In genomic region chr7:10429516-10429915, GRCh38 we compare ENCODE assay signal across 23 cellular contexts.
DNase-seq lines count a peak whose midpoint lies in the region; TF ChIP-seq lines count a peak whose summit lies in the region.
"Had no signal": no experiment of that assay in that cellular context is flagged by ENCODE, and none has a peak within 500 bp of the region (broad histone marks: within the 10 kb centered on the region; RNA-seq: fewer than 3 reads in every experiment).

No MANE protein-coding gene starts in this region.

- TF ChIP-seq EP300 in transverse colon (IDR thresholded peaks at IDR 0.05; ENCODE audit: low read depth) (no peak), SK-N-SH (IDR thresholded peaks at IDR 0.05; ENCODE audit: borderline replicate concordance in 1 of 2, low read depth in 1 of 2, low read length in 1 of 2) (no peak)

- peak overlapping the region; percentile 40; the same call in 1 of the 2 replicates for H2AFZ ChIP-seq in OCI-LY3 (ENCODE audit: low read depth, low read length)
- peak overlapping the region; percentile 26 for H2AFZ ChIP-seq in neuron (ENCODE audit: low read depth, low read length)
- no peak overlapping the region for H2AFZ ChIP-seq in PC-9
- no peak overlapping the region for H2AFZ ChIP-seq in SK-N-SH (ENCODE audit: low read depth)

- TF ChIP-seq POLR2A in transverse colon (IDR thresholded peaks at IDR 0.05): no peak

- DNase-seq in globus pallidus (ENCODE audit: low spot score): peak; percentile 60
- DNase-seq in NCI-H524 (lab: John Stamatoyannopoulos, UW): no peak
- no peak for DNase-seq in transverse colon
- DNase-seq in PC-9: no peak
- DNase-seq in SK-N-SH: no peak
- DNase-seq: activated CD4-positive, alpha-beta T cell treated with anti-CD3 and anti-CD28 coated beads for 48 hours; activated naive CD4-positive, alpha-beta T cell treated with anti-CD3 and anti-CD28 coated beads, Interleukin-2, amount 50 U/mL, for 16 hours; aorta; Caco-2; central memory CD4-positive, alpha-beta T cell; DND-41; Karpas-422; mucosa of descending colon; NCI-H1105; NCI-H2107; NCI-H524 treated with DMSO at 0.1 percent for 48 hours; stimulated activated CD4-positive, alpha-beta T cell treated with anti-CD3 and anti-CD28 coated beads, Interleukin-12 subunit alpha, Interleukin-12 subunit beta, amount 100 ng/mL, for 4 hours; stimulated activated CD4-positive, alpha-beta T cell treated with anti-CD3 and anti-CD28 coated beads, Interleukin-4, amount 100 ng/mL, for 4 hours; stimulated activated naive CD8-positive, alpha-beta T cell treated with anti-CD3 and anti-CD28 coated beads, Interleukin-15, amount 100 ng/mL, for 72 hours; trophoblast cell had no signal

- 29% methylated on average over 1 of the region's 1 CpG; no CpG with 5 or more reads in 1 of the 2 donors for WGBS in transverse colon (ENCODE audit: low coverage in 1 of 2), 2 donors
- WGBS in SK-N-SH (ENCODE audit: low lambda C conversion rate): 19% methylated on average over 1 of the region's 1 CpG

- no peak for TF ChIP-seq RAD21 in SK-N-SH (IDR thresholded peaks at IDR 0.05; ENCODE audit: low read length)

- H3K9me3 ChIP-seq in BLaER1 (no peaks in the 10 kb centered on the region), OCI-LY3 (ENCODE audit: insufficient read depth, low read length) (no peaks in the 10 kb centered on the region), neuron (ENCODE audit: low read length) (no peaks in the 10 kb centered on the region), transverse colon (no peaks in the 10 kb centered on the region), PC-9 (ENCODE audit: insufficient read depth, low read depth) (no peaks in the 10 kb centered on the region), SK-N-SH (no peaks in the 10 kb centered on the region; the same call in 1 of the 2 replicates)
- H3K9me3 ChIP-seq: Caco-2 had no signal

- H4K20me1 ChIP-seq in BLaER1: no peaks in the 10 kb centered on the region
- no peaks in the 10 kb centered on the region for H4K20me1 ChIP-seq in OCI-LY3 (ENCODE audit: insufficient read depth, low read length)
- H4K20me1 ChIP-seq in PC-9 (ENCODE audit: insufficient read depth): no peaks in the 10 kb centered on the region
- no peaks in the 10 kb centered on the region for H4K20me1 ChIP-seq in SK-N-SH (ENCODE audit: insufficient read depth)

- H3K9ac ChIP-seq in BLaER1 (no peak overlapping the region), OCI-LY3 (ENCODE audit: low read length) (peak overlapping the region; percentile 48; the same call in 1 of the 2 replicates), SK-N-SH (no peak overlapping the region)

- H3K27me3 ChIP-seq in BLaER1 (no peaks in the 10 kb centered on the region), OCI-LY3 (ENCODE audit: low read depth, low read length) (no peaks in the 10 kb centered on the region), neuron (ENCODE audit: insufficient read depth, low read length) (no peaks in the 10 kb centered on the region), transverse colon (no peaks in the 10 kb centered on the region), PC-9 (ENCODE audit: insufficient read depth, low read depth) (no peaks in the 10 kb centered on the region), SK-N-SH (ENCODE audit: insufficient read depth) (no peaks in the 10 kb centered on the region)

- H3K4me2 ChIP-seq in BLaER1 (peak overlapping the region; percentile 45), OCI-LY3 (ENCODE audit: low read length) (peak overlapping the region; percentile 57), PC-9 (no peak overlapping the region), SK-N-SH (no peak overlapping the region)

- no peaks in the 10 kb centered on the region for H3K36me3 ChIP-seq in BLaER1
- no peaks in the 10 kb centered on the region for H3K36me3 ChIP-seq in OCI-LY3 (replicated peaks; ENCODE audit: low read depth, low read length)
- H3K36me3 ChIP-seq in neuron (ENCODE audit: insufficient read depth, low read length): no peaks in the 10 kb centered on the region
- no peaks in the 10 kb centered on the region for H3K36me3 ChIP-seq in transverse colon
- H3K36me3 ChIP-seq in PC-9 (ENCODE audit: low read depth): no peaks in the 10 kb centered on the region
- H3K36me3 ChIP-seq in SK-N-SH (replicated peaks in 1 of 2; ENCODE audit: control insufficient read depth in 1 of 2, insufficient read depth in 2 of 2, low read length in 1 of 2): no peaks in the 10 kb centered on the region

- H3K27ac ChIP-seq in BLaER1 (0 out of 2 replicates have a peak overlapping the region, but pooled peaks have one; percentile 40), OCI-LY3 (ENCODE audit: low read length) (peak overlapping the region; percentile 81), transverse colon (no peak overlapping the region), PC-9 (no peak overlapping the region), SK-N-SH (ENCODE audit: low read depth in 2 of 2, low read length in 1 of 2) (no peak overlapping the region)

- no peaks in the 10 kb centered on the region for H3K9me2 ChIP-seq in PC-9 (ENCODE audit: insufficient read depth)
- no peaks in the 10 kb centered on the region for H3K9me2 ChIP-seq in SK-N-SH

- CTCF ChIA-PET in PC-9 (lab: Charles Lee): no interaction called here
- CTCF ChIA-PET in SK-N-SH (lab: Yijun Ruan, JAX): interaction anchor here (0.7 to 1.5 kb wide), 3 partner anchors 17 to 19 kb away, joined by 3 to 6 read pairs (median 4); no protein-coding TSS in a partner anchor

- H3K4me3 ChIP-seq in BLaER1 (no peak overlapping the region), OCI-LY3 (ENCODE audit: low read length) (no peak overlapping the region), neuron (ENCODE audit: low read length) (no peak overlapping the region), transverse colon (no peak overlapping the region), PC-9 (no peak overlapping the region), SK-N-SH (ENCODE audit: low read depth in 2 of 2, low read length in 1 of 2) (no peak overlapping the region)
- H3K4me3 ChIP-seq: mucosa of descending colon had no signal

- intact Hi-C loops in transverse colon (cut with DNase I; ENCODE audit: low total_unique reads) (no loop called here), PC-9 (cut with micrococcal nuclease; ENCODE audit: unreplicated experiment) (no loop called here)

- H3K79me2 ChIP-seq in OCI-LY3 (ENCODE audit: low read length) (no peaks in the 10 kb centered on the region), PC-9 (ENCODE audit: low read depth) (no peaks in the 10 kb centered on the region), SK-N-SH (ENCODE audit: insufficient read depth) (no peaks in the 10 kb centered on the region)

- H3K4me1 ChIP-seq in BLaER1: peaks cover 24% of the 10 kb centered on the region
- peaks cover 26% of the 10 kb centered on the region for H3K4me1 ChIP-seq in OCI-LY3 (ENCODE audit: low read length)
- peaks cover 8% of the 10 kb centered on the region for H3K4me1 ChIP-seq in neuron (ENCODE audit: insufficient read depth, low read length)
- H3K4me1 ChIP-seq in transverse colon: no peaks in the 10 kb centered on the region
- no peaks in the 10 kb centered on the region for H3K4me1 ChIP-seq in PC-9 (replicated peaks; ENCODE audit: insufficient read depth)
- no peaks in the 10 kb centered on the region for H3K4me1 ChIP-seq in SK-N-SH (ENCODE audit: control insufficient read depth in 1 of 2, insufficient read depth in 2 of 2, low read depth in 1 of 2, low read length in 1 of 2)
- H3K4me1 ChIP-seq: Caco-2 had no signal

- H3F3A ChIP-seq in PC-9 (ENCODE audit: insufficient read depth, low read depth): no peaks in the 10 kb centered on the region
- H3F3A ChIP-seq in SK-N-SH (replicated peaks; ENCODE audit: insufficient read depth): no peaks in the 10 kb centered on the region

- no peak for TF ChIP-seq CTCF in OCI-LY3 (IDR thresholded peaks at IDR 0.05; ENCODE audit: low read depth, low read length)
- no peak for TF ChIP-seq CTCF in transverse colon (IDR thresholded peaks at IDR 0.05)
- no peak for TF ChIP-seq CTCF in PC-9 (conservative IDR thresholded peaks at IDR 0.05)
- no peak for TF ChIP-seq CTCF in SK-N-SH (IDR thresholded peaks at IDR 0.05)

- POLR2A ChIA-PET in PC-9 (lab: Charles Lee; ENCODE audit: unreplicated experiment): no interaction called here
- POLR2A ChIA-PET in SK-N-SH (lab: Yijun Ruan, JAX): no interaction called here

- in situ Hi-C loops in transverse colon (cut with MboI; ENCODE audit: low pct_ligation_motif_present in 1 of 4, low pct_unique_long_range_greater_than_20kb in 1 of 4, low sequenced_read_pairs in 3 of 4): no loop called here

- no TSS peak for BruUV-seq in PC-9 (replicated peaks; lab: Mats Ljungman, UMichigan)

TF ChIP-seq in SK-N-SH, 30 proteins besides CTCF, POLR2A, EP300 and RAD21 (continues in another document):
- TF ChIP-seq USF2 (IDR thresholded peaks at IDR 0.05; ENCODE audit: borderline replicate concordance, low read depth, low read length) (no peak), SIN3A (IDR thresholded peaks at IDR 0.05; ENCODE audit: borderline replicate concordance, low read depth, low read length) (no peak), POLR2AphosphoS5 (IDR thresholded peaks at IDR 0.05; ENCODE audit: low read depth, low read length) (no peak), NRF1 (IDR thresholded peaks at IDR 0.05; ENCODE audit: low read depth, low read length) (no peak), FOXM1 (IDR thresholded peaks at IDR 0.05; ENCODE audit: low read depth) (no peak), MAX (IDR thresholded peaks at IDR 0.05; ENCODE audit: low read depth) (no peak), NFIC (IDR thresholded peaks at IDR 0.05; ENCODE audit: borderline replicate concordance) (no peak), YY1 (IDR thresholded peaks at IDR 0.05; ENCODE audit: low read depth) (no peak), GABPA (IDR thresholded peaks at IDR 0.05; ENCODE audit: low read depth) (no peak), PBX3 (IDR thresholded peaks at IDR 0.05) (no peak)

Comparison
In these comparisons a context has a peak if more than half of its experiments do, and no peak if none do; other contexts are left out.
1. H3K27ac ChIP-seq: peak in BLaER1 (single experiment) and OCI-LY3 (single experiment); none in transverse colon (0 of 4), PC-9 (single experiment) and SK-N-SH (0 of 2).
2. H3K4me2 ChIP-seq: peak in BLaER1 (single experiment) and OCI-LY3 (single experiment); none in PC-9 (single experiment) and SK-N-SH (single experiment).
3. H2AFZ ChIP-seq: peak in OCI-LY3 (single experiment) and neuron (single experiment); none in PC-9 (single experiment) and SK-N-SH (single experiment).